ENCODE assay signal across 8 cellular contexts in genomic region chr16:10944249-10945064, GRCh38. TPM values are rescaled to one million over a fixed set of nuclear protein-coding genes. Genes with fewer than 3 reads are reported as not detected.
DNase-seq lines count a peak whose midpoint lies in the region; ATAC-seq and TF ChIP-seq lines count a peak whose summit lies in the region.

A gene with protein sequence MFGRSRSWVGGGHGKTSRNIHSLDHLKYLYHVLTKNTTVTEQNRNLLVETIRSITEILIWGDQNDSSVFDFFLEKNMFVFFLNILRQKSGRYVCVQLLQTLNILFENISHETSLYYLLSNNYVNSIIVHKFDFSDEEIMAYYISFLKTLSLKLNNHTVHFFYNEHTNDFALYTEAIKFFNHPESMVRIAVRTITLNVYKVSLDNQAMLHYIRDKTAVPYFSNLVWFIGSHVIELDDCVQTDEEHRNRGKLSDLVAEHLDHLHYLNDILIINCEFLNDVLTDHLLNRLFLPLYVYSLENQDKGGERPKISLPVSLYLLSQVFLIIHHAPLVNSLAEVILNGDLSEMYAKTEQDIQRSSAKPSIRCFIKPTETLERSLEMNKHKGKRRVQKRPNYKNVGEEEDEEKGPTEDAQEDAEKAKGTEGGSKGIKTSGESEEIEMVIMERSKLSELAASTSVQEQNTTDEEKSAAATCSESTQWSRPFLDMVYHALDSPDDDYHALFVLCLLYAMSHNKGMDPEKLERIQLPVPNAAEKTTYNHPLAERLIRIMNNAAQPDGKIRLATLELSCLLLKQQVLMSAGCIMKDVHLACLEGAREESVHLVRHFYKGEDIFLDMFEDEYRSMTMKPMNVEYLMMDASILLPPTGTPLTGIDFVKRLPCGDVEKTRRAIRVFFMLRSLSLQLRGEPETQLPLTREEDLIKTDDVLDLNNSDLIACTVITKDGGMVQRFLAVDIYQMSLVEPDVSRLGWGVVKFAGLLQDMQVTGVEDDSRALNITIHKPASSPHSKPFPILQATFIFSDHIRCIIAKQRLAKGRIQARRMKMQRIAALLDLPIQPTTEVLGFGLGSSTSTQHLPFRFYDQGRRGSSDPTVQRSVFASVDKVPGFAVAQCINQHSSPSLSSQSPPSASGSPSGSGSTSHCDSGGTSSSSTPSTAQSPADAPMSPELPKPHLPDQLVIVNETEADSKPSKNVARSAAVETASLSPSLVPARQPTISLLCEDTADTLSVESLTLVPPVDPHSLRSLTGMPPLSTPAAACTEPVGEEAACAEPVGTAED (plus strand): TSS chr16:10944564. CDS start chr16:10944718, 154 bp downstream.

- H3K9ac ChIP-seq in BLaER1 (peak within 1 kb of the TSS; percentile 85), colonic mucosa (ENCODE audit: low read depth in 2 of 2, low read length in 2 of 2) (peak within 1 kb of the TSS; percentile 66 to 84)

- DNase-seq in NCI-H526 (lab: John Stamatoyannopoulos, UW) = peak; percentile 96 to 100
- DNase-seq in activated CD4-positive, alpha-beta T cell treated with anti-CD3 and anti-CD28 coated beads for 4 hours = peak; percentile 93 to 96
- DNase-seq in colonic mucosa = peak; percentile 98
- peak; percentile 97 for DNase-seq in kidney tubule cell (ENCODE audit: low spot score)
- DNase-seq in stimulated activated CD4-positive, alpha-beta T cell treated with anti-CD3 and anti-CD28 coated beads, Interleukin-1b, Interleukin-23, amount 100 ng/mL, for 1 hour (ENCODE audit: low read depth in 2 of 2) = peak; percentile 83 to 90

- peak within 1 kb of the TSS; percentile 80 for H3K4me3 ChIP-seq in BLaER1
- H3K4me3 ChIP-seq in colonic mucosa = peak within 1 kb of the TSS; percentile 93

- H3K4me1 ChIP-seq in BLaER1 (peaks cover 82% of the 10 kb centered on the region), colonic mucosa (peaks cover 11% of the 10 kb centered on the region)

- peak within 1 kb of the TSS; percentile 75 for H3K27ac ChIP-seq in BLaER1
- H3K27ac ChIP-seq in colonic mucosa = peak within 1 kb of the TSS; percentile 56

- ATAC-seq in GM19324 (IDR thresholded peaks at IDR 0.05; ENCODE audit: low FRiP score, unreplicated experiment) (peak; percentile 72), HG03460 (IDR thresholded peaks at IDR 0.05; ENCODE audit: unreplicated experiment) (peak; percentile 64)

- H3K4me2 ChIP-seq in BLaER1 = peak within 1 kb of the TSS; percentile 86

- H3K9me3 ChIP-seq in BLaER1 (no peaks in the 10 kb centered on the region), colonic mucosa (no peaks in the 10 kb centered on the region)

- no peaks in the 10 kb centered on the region for H3K36me3 ChIP-seq in BLaER1
- H3K36me3 ChIP-seq in colonic mucosa = no peaks in the 10 kb centered on the region

- intact Hi-C loops in colonic mucosa (cut with DNase I) = no loop called here

- peaks cover 63% of the 10 kb centered on the region for H4K20me1 ChIP-seq in BLaER1

- H3K27me3 ChIP-seq in BLaER1 (no peaks in the 10 kb centered on the region), colonic mucosa (no peaks in the 10 kb centered on the region)

- no peak for TF ChIP-seq CTCF in colonic mucosa (IDR thresholded peaks at IDR 0.05)

RNA-seq across cellular contexts. Expression of the gene that starts here (rescaled TPM):
- 10 to 100 TPM; 24.9 to 29.6 TPM for total RNA-seq in colonic mucosa

Comparison
In these comparisons a context has a peak if more than half of its experiments do, and no peak if none do; other contexts are left out.
1. Peak in every context shown above with its lines: DNase-seq, ATAC-seq, H3K4me3 ChIP-seq and H3K27ac ChIP-seq.